In the genomic region with DNA sequence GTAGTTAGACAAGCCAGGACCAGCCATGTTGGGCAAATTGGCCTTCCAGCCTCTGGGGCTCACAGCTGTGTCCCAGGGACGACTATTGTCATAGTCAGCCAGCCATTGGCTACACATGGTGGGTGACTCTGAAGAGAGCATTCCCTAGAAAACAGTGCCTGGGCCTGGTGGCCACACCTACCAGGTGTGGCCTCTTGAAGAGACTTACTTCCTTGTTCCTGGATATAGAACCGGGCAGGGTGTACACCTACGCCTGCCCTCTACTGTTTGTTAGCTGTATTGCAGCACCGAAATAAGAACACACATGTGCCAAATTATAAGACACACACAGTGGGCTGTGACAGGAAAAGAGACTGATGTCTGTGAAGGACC, we compare ENCODE assay signal across 8 cellular contexts.
DNase-seq lines count a peak whose midpoint lies in the region; ATAC-seq and TF ChIP-seq lines count a peak whose summit lies in the region.

No MANE protein-coding gene starts in this region.

- H3K4me1 ChIP-seq in adipocyte (ENCODE audit: control insufficient read depth, insufficient read depth, low read length): peaks cover 4% of the 10 kb centered on the region

- H3K9ac ChIP-seq in adipocyte (ENCODE audit: low read length): no peak overlapping the region

- H3K27me3 ChIP-seq in adipocyte (replicated peaks; ENCODE audit: control insufficient read depth, insufficient read depth, low read length): peaks cover 26% of the 10 kb centered on the region

- H3K27ac Mint-ChIP-seq in stimulated activated naive B cell treated with anti-CD40 and anti-IgM and Interleukin-4, amounts not matched to agents 10 μg/mL and 1 μg/mL and 100 μg/mL, for 72 hours: no peak overlapping the region

- peak; percentile 85 to 87 for ATAC-seq in stimulated activated naive B cell treated with anti-CD40 and anti-IgM and Interleukin-4, amounts not matched to agents 10 μg/mL and 1 μg/mL and 100 μg/mL, for 72 hours (replicated peaks)
- ATAC-seq in HG02623 (IDR thresholded peaks at IDR 0.05; ENCODE audit: unreplicated experiment): no peak
- no peak for ATAC-seq in HG03135 (IDR thresholded peaks at IDR 0.05; ENCODE audit: unreplicated experiment)

- no peaks in the 10 kb centered on the region for H3K36me3 ChIP-seq in adipocyte (ENCODE audit: control insufficient read depth, insufficient read depth, low read length, severe bottlenecking)

- peaks cover 6 to 8% of the 10 kb centered on the region in 2 donors for H3K9me3 Mint-ChIP-seq in stimulated activated naive B cell treated with anti-CD40 and anti-IgM and Interleukin-4, amounts not matched to agents 10 μg/mL and 1 μg/mL and 100 μg/mL, for 72 hours

- no peaks in the 10 kb centered on the region for H3K9me3 ChIP-seq in adipocyte (ENCODE audit: control insufficient read depth, low read length)

- peaks cover 7 to 12% of the 10 kb centered on the region in 2 donors for H3K4me1 Mint-ChIP-seq in stimulated activated naive B cell treated with anti-CD40 and anti-IgM and Interleukin-4, amounts not matched to agents 10 μg/mL and 1 μg/mL and 100 μg/mL, for 72 hours

- TF ChIP-seq CTCF in GM20000 (IDR thresholded peaks at IDR 0.05; ENCODE audit: extremely low read depth, missing control alignments): peak; percentile 6

- H3K4me3 Mint-ChIP-seq in stimulated activated naive B cell treated with anti-CD40 and anti-IgM and Interleukin-4, amounts not matched to agents 10 μg/mL and 1 μg/mL and 100 μg/mL, for 72 hours: no peak overlapping the region

- H3K4me3 ChIP-seq in adipocyte (ENCODE audit: low read length): no peak overlapping the region

- peak; percentile 75 for DNase-seq in CMK (ENCODE audit: low read depth)
- peak; percentile 76 for DNase-seq in GM20000 (ENCODE audit: low spot score)
- DNase-seq in NCI-H526 (lab: John Stamatoyannopoulos, UW): peak; percentile 45 to 77
- DNase-seq in adipocyte (ENCODE audit: low read depth): peak; percentile 68
- peak; percentile 89 for DNase-seq in iPS-NIHi11 (ENCODE audit: low spot score)
- peak; percentile 39 for DNase-seq in stimulated activated naive B cell treated with anti-CD40 and anti-IgM and Interleukin-4, amounts not matched to agents 10 μg/mL and 1 μg/mL and 100 μg/mL, for 72 hours

- no peaks in the 10 kb centered on the region for H3K36me3 Mint-ChIP-seq in stimulated activated naive B cell treated with anti-CD40 and anti-IgM and Interleukin-4, amounts not matched to agents 10 μg/mL and 1 μg/mL and 100 μg/mL, for 72 hours

- peaks cover 10 to 23% of the 10 kb centered on the region in 2 donors for H3K27me3 Mint-ChIP-seq in stimulated activated naive B cell treated with anti-CD40 and anti-IgM and Interleukin-4, amounts not matched to agents 10 μg/mL and 1 μg/mL and 100 μg/mL, for 72 hours

Comparison
In these comparisons a context has a peak if more than half of its experiments do, and no peak if none do; other contexts are left out.
1. DNase-seq: peak in every context shown above with its lines; median percentile 89 in iPS-NIHi11; 76 in GM20000; 75 in CMK; 68 in adipocyte; 61 in NCI-H526; 39 in stimulated activated naive B cell treated with anti-CD40 and anti-IgM and Interleukin-4, amounts not matched to agents 10 μg/mL and 1 μg/mL and 100 μg/mL, for 72 hours.
2. ATAC-seq: peak in stimulated activated naive B cell treated with anti-CD40 and anti-IgM and Interleukin-4, amounts not matched to agents 10 μg/mL and 1 μg/mL and 100 μg/mL, for 72 hours (2 of 2); none in HG02623 (single experiment) and HG03135 (single experiment).